7 cellular contexts compared by ENCODE assay signal in the genomic region with DNA sequence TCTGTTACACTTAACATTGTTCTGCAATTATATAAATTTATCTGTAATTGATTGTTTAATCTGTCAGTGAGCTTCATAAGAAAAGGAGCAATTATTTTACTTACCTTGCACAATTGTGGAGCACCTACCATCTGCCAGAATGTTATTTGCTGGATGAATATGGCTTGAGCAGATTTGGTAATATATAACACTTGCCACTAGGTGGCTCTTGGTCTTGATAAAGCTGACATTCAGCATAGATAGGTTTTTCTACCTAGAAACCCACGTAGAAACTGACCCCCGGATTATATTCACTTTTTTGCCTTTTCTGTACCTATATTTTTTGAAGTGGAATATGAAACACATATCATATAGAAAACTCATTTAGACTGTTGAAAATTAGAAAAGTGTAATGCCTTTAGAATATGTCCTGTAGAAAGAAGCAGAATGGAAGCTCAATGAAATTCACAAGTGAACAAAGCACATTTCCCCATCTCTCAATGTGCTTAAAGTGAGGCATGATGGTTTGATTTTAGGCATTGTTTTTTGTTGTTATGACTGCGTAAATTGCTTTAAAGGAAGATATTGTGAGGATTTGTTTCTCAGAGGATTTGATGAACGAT. TPM values are rescaled to one million over a fixed set of nuclear protein-coding genes. Genes with fewer than 3 reads are reported as not detected.
DNase-seq lines count a peak whose midpoint lies in the region; FAIRE-seq and TF ChIP-seq lines count a peak whose summit lies in the region.

No MANE protein-coding gene starts in this region.

- no peak overlapping the region for H2BK12ac ChIP-seq in H1 (ENCODE audit: low read depth, low read length)
- no peak overlapping the region for H2BK12ac ChIP-seq in mesenchymal stem cell (ENCODE audit: low read length in 2 of 2)

- no peak for TF ChIP-seq POLR2A in H1 (IDR thresholded peaks at IDR 0.05; ENCODE audit: control extremely low read depth in 1 of 2, low read depth in 2 of 2, low read length in 2 of 2)

- H2BK20ac ChIP-seq in H1 (ENCODE audit: low read length), result no peak overlapping the region

- H3K4me2 ChIP-seq in GM23248 (ENCODE audit: unreplicated experiment) (no peak overlapping the region), Loucy (ENCODE audit: low read depth, low read length, poor library complexity, severe bottlenecking) (peak overlapping the region; percentile 41), H1 (ENCODE audit: insufficient read depth in 1 of 2, low read depth in 2 of 2, low read length in 2 of 2) (peak overlapping the region; percentile 60 to 71; a peak in 3 of 4 replicates), mesenchymal stem cell (ENCODE audit: low read length, poor library complexity, severe bottlenecking) (no peak overlapping the region)

- peak; percentile 84 for TF ChIP-seq CTCF in Loucy (conservative IDR thresholded peaks at IDR 0.05; ENCODE audit: low read length)
- TF ChIP-seq CTCF in H1 (IDR thresholded peaks at IDR 0.05; ENCODE audit: control extremely low read depth in 1 of 3, insufficient read depth in 1 of 3, low read depth in 1 of 3, low read length in 3 of 3), result peak in 2 of 3 experiments; percentile 52 to 65; a peak in 2 of 4 replicates

- TF ChIP-seq RAD21 in H1 (IDR thresholded peaks at IDR 0.05 in 1 of 2, conservative IDR thresholded peaks at IDR 0.05 in 1 of 2; ENCODE audit: low read depth in 2 of 2, low read length in 2 of 2), result peak; percentile 60 to 67

- H3K27ac ChIP-seq in GM23248 (no peak overlapping the region), H1 (ENCODE audit: low read depth, low read length) (peak overlapping the region; percentile 12; the same call in 1 of the 2 replicates), mesenchymal stem cell (ENCODE audit: low read length, poor library complexity, severe bottlenecking) (no peak overlapping the region)

- H3K4ac ChIP-seq in H1 (replicated peaks; ENCODE audit: insufficient read length, low read depth, low read length) (no peak overlapping the region), mesenchymal stem cell (ENCODE audit: low read depth in 1 of 2, low read length in 2 of 2) (no peak overlapping the region)

- peaks cover 29% of the 10 kb centered on the region for H3F3A ChIP-seq in GM23248 (ENCODE audit: insufficient read depth)
- H3F3A ChIP-seq in Loucy (ENCODE audit: low read depth), result no peaks in the 10 kb centered on the region

- no peaks in the 10 kb centered on the region for H3K23me2 ChIP-seq in H1 (ENCODE audit: low read depth, low read length)

- POLR2A ChIA-PET in H1 (lab: Charles Lee; ENCODE audit: partially characterized antibody), result interaction anchor here (0.8 to 3.3 kb wide), 6 partner anchors 8 to 301 kb away, joined by 3 to 13 read pairs (median 6); no protein-coding TSS in a partner anchor

- H3K9ac ChIP-seq in GM23248 (no peak overlapping the region), Loucy (ENCODE audit: low read depth, low read length, poor library complexity, severe bottlenecking) (no peak overlapping the region), H1 (replicated peaks in 1 of 4; ENCODE audit: extremely low read depth in 1 of 4, low read depth in 3 of 4, low read length in 3 of 4) (no peak overlapping the region), mesenchymal stem cell (ENCODE audit: low read length) (peak overlapping the region; percentile 55)

- H3K79me1 ChIP-seq in H1 (ENCODE audit: low read depth, low read length) (peaks cover 2% of the 10 kb centered on the region), mesenchymal stem cell (replicated peaks; ENCODE audit: low read length, poor library complexity, severe bottlenecking) (peaks cover 5% of the 10 kb centered on the region)

- H3K18ac ChIP-seq in H1 (ENCODE audit: extremely low read depth, low read length), result no peak overlapping the region
- no peak overlapping the region for H3K18ac ChIP-seq in mesenchymal stem cell (ENCODE audit: low read depth in 1 of 2, low read length in 2 of 2)

- no peak overlapping the region for H2AK5ac ChIP-seq in H1 (ENCODE audit: low read depth, low read length)
- H2AK5ac ChIP-seq in mesenchymal stem cell (ENCODE audit: low read length, severe bottlenecking), result no peak overlapping the region

- H4K5ac ChIP-seq in H1 (ENCODE audit: insufficient read length, low read depth, low read length), result no peak overlapping the region

- H3K4me3 ChIP-seq in GM23248 (no peak overlapping the region), Loucy (ENCODE audit: low read length, poor library complexity, severe bottlenecking) (no peak overlapping the region), H1 (ENCODE audit: extremely low read depth in 1 of 4, insufficient read depth in 2 of 4, low read depth in 3 of 4, low read length in 4 of 4) (peak overlapping the region in 1 of 4 experiments; percentile 38; a peak in 1 of 8 replicates), mesenchymal stem cell (ENCODE audit: insufficient read depth in 1 of 2, low read depth in 1 of 2, low read length in 2 of 2) (peak overlapping the region in 1 of 2 experiments; percentile 48)

- CTCF ChIA-PET in H1 (lab: Charles Lee; ENCODE audit: partially characterized antibody), result interaction anchor here (0.7 to 5.6 kb wide), 54 partner anchors 10 to 605 kb away, joined by 3 to 66 read pairs (median 4); a partner anchor contains a TSS

- H3K56ac ChIP-seq in H1 (replicated peaks; ENCODE audit: insufficient read length, low read depth, low read length), result no peak overlapping the region

- H3K23ac ChIP-seq in H1 (ENCODE audit: insufficient read length), result no peak overlapping the region
- H3K23ac ChIP-seq in mesenchymal stem cell (ENCODE audit: low read length in 2 of 2), result no peak overlapping the region

- H3K36me3 ChIP-seq in GM23248 (ENCODE audit: low read depth) (no peaks in the 10 kb centered on the region), Loucy (ENCODE audit: insufficient read depth, low read length) (no peaks in the 10 kb centered on the region), H1 (ENCODE audit: control insufficient read depth in 2 of 4, insufficient read depth in 4 of 4, low read length in 3 of 4) (no peaks in the 10 kb centered on the region), mesenchymal stem cell (ENCODE audit: control insufficient read depth in 1 of 2, insufficient read depth in 2 of 2, low read depth in 1 of 2, low read length in 2 of 2) (peaks cover 0 to 25% of the 10 kb centered on the region in 2 experiments)

- H2BK120ac ChIP-seq in H1 (replicated peaks; ENCODE audit: low read depth, low read length) (no peak overlapping the region), mesenchymal stem cell (ENCODE audit: low read depth, low read length) (no peak overlapping the region)

- H4K8ac ChIP-seq in H1 (ENCODE audit: extremely low read depth, insufficient read depth, low read length) (no peak overlapping the region), mesenchymal stem cell (ENCODE audit: low read length) (no peak overlapping the region)

- H2AFZ ChIP-seq in GM23248, result no peak overlapping the region
- H2AFZ ChIP-seq in Loucy (ENCODE audit: low read length), result no peak overlapping the region
- no peak overlapping the region for H2AFZ ChIP-seq in H1 (ENCODE audit: low read length)
- H2AFZ ChIP-seq in mesenchymal stem cell (ENCODE audit: low read depth, low read length), result no peak overlapping the region

- no peak overlapping the region for H2BK15ac ChIP-seq in H1 (ENCODE audit: low read length)
- H2BK15ac ChIP-seq in mesenchymal stem cell (ENCODE audit: low read depth, poor library complexity, severe bottlenecking), result no peak overlapping the region

- TF ChIP-seq EP300 in H1 (IDR thresholded peaks at IDR 0.05; ENCODE audit: borderline replicate concordance in 1 of 2, low read depth in 2 of 2, low read length in 2 of 2), result no peak

- H4K91ac ChIP-seq in H1 (replicated peaks; ENCODE audit: insufficient read length, low read length) (no peak overlapping the region), mesenchymal stem cell (ENCODE audit: low read length) (no peak overlapping the region)

- H3K14ac ChIP-seq in H1 (ENCODE audit: insufficient read length) (no peak overlapping the region), mesenchymal stem cell (ENCODE audit: low read length in 2 of 2) (no peak overlapping the region)

- WGBS in GM23248 (ENCODE audit: low coverage in 1 of 2, low lambda C conversion rate in 2 of 2, missing lambda C conversion rate in 2 of 2), 2 experiments, result 48 to 50% methylated on average over 4 of the region's 4 CpGs
- 47 to 100% methylated on average over 2 to 4 of the region's 4 CpGs for WGBS in H1 (ENCODE audit: extremely low coverage in 1 of 2, insufficient coverage in 1 of 2, insufficient read length in 1 of 2, insufficient replicate concordance in 2 of 2, low coverage in 1 of 2, low lambda C conversion rate in 2 of 2, missing lambda C conversion rate in 1 of 2), 2 experiments
- WGBS in mesenchymal stem cell, result 88% methylated on average over 1 of the region's 4 CpGs

- H3K9me3 ChIP-seq in GM23248 (ENCODE audit: low read depth) (no peaks in the 10 kb centered on the region), Loucy (ENCODE audit: insufficient read depth, low read depth, low read length) (no peaks in the 10 kb centered on the region), H1 (ENCODE audit: insufficient read depth in 2 of 2, low read depth in 1 of 2, low read length in 1 of 2) (no peaks in the 10 kb centered on the region), mesenchymal stem cell (ENCODE audit: control insufficient read depth, low read length) (no peaks in the 10 kb centered on the region)

- peak; percentile 48 for FAIRE-seq in H1 (lab: Jason Lieb, UNC)

- in situ Hi-C loops in GM23248 (cut with MboI), result loop anchor here (10.0 kb wide), 1 partner anchor 75 kb away; no protein-coding TSS in a partner anchor

- H2BK5ac ChIP-seq in H1 (ENCODE audit: low read depth, low read length), result no peak overlapping the region; the same call in 1 of the 2 replicates
- H2BK5ac ChIP-seq in mesenchymal stem cell (ENCODE audit: low read depth, low read length, poor library complexity, severe bottlenecking), result no peak overlapping the region

- peaks cover 44% of the 10 kb centered on the region for H3K4me1 ChIP-seq in GM23248 (ENCODE audit: insufficient read depth)
- H3K4me1 ChIP-seq in Loucy (ENCODE audit: insufficient read depth, low read length, poor library complexity, severe bottlenecking), result peaks cover 26% of the 10 kb centered on the region
- peaks cover 7 to 15% (median 14%) of the 10 kb centered on the region in 4 experiments; a peak in 6 of 7 replicates for H3K4me1 ChIP-seq in H1 (replicated peaks in 1 of 4; ENCODE audit: control insufficient read depth in 3 of 4, insufficient read depth in 4 of 4, low read length in 3 of 4)
- peaks cover 9% of the 10 kb centered on the region for H3K4me1 ChIP-seq in mesenchymal stem cell (ENCODE audit: control insufficient read depth, insufficient read depth, low read depth, low read length)

- H3K27me3 ChIP-seq in GM23248 (replicated peaks; ENCODE audit: insufficient read depth) (no peaks in the 10 kb centered on the region), Loucy (ENCODE audit: insufficient read depth, low read length, poor library complexity, severe bottlenecking) (no peaks in the 10 kb centered on the region), H1 (replicated peaks in 1 of 4; ENCODE audit: control insufficient read depth in 3 of 4, extremely low read depth in 1 of 4, insufficient read depth in 3 of 4, low read length in 3 of 4) (no peaks in the 10 kb centered on the region), mesenchymal stem cell (ENCODE audit: control insufficient read depth in 1 of 2, insufficient read depth in 1 of 2, low read length in 2 of 2) (no peaks in the 10 kb centered on the region)

- H4K20me1 ChIP-seq in GM23248 (ENCODE audit: insufficient read depth), result peaks cover 26% of the 10 kb centered on the region
- peaks cover 86% of the 10 kb centered on the region for H4K20me1 ChIP-seq in Loucy (ENCODE audit: insufficient read depth, low read length, poor library complexity, severe bottlenecking)
- peaks cover 30 to 52% of the 10 kb centered on the region in 2 experiments for H4K20me1 ChIP-seq in H1 (replicated peaks in 1 of 2; ENCODE audit: control insufficient read depth in 1 of 2, insufficient read depth in 2 of 2, low read length in 2 of 2)

- H3K9me2 ChIP-seq in GM23248 (ENCODE audit: insufficient read depth) (no peaks in the 10 kb centered on the region), Loucy (replicated peaks; ENCODE audit: low read depth, low read length) (no peaks in the 10 kb centered on the region)

- DNase-seq in GM03348 (ENCODE audit: low spot score) (peak; percentile 44), GM23248 (peak; percentile 76), SIG-M5 (lab: John Stamatoyannopoulos, UW) (peak; percentile 11), H1 (ENCODE audit: low read depth in 1 of 2, low spot score in 2 of 2) (no peak), mesenchymal stem cell (peak; percentile 74)
- DNase-seq in activated CD8-positive, alpha-beta memory T cell treated with anti-CD3 and anti-CD28 coated beads, Interleukin-2, amount 50 U/mL, for 48 hours, result no peak

- H3K79me2 ChIP-seq in GM23248 (ENCODE audit: insufficient read depth) (peaks cover 93% of the 10 kb centered on the region), Loucy (ENCODE audit: insufficient read depth, low read length) (peaks cover 93% of the 10 kb centered on the region), H1 (ENCODE audit: control insufficient read depth in 1 of 2, insufficient read depth in 2 of 2, low read length in 2 of 2) (peaks cover 77 to 98% of the 10 kb centered on the region in 2 experiments)

RNA-seq across cellular contexts. Expression of a gene that starts 9.5 kb away (rescaled TPM):
- total RNA-seq in GM23248 (2014; rRNA removed; shearing (Covaris generic)), result 70.7 and 75.8 TPM in 2 replicates
- polyA plus RNA-seq in GM23248 (2016; fragmentation: Nextera tagmentation; extraction: Ambion mirVana), result 85.1 and 85.4 TPM in 2 replicates
- 202 and 217 TPM in 2 replicates for total RNA-seq in H1 (2021; fragmentation: NEBNext Ultra II Directional; extraction: Animal tissue kit (Norgen Biotek cat#: 25700))
- 58.2 and 65.5 TPM in 2 replicates for polyA plus RNA-seq in H1 (2011; rRNA removed)
- polyA plus RNA-seq in H1 (2011; cell fraction: cytosol; rRNA removed), result 80.3 TPM
- 94.0 TPM for polyA plus RNA-seq in H1 (2011; cell fraction: nucleus; rRNA removed)
- 73.6 to 109 TPM (median 89.5 TPM) in 4 replicates for polyA plus RNA-seq in H1 (2012, experiment 1 of 2)
- polyA plus RNA-seq in H1 (2012, experiment 2 of 2), result 7.1 TPM
- polyA plus RNA-seq in H1 (2013, experiment 1 of 2), result 140 TPM
- 139 TPM for polyA plus RNA-seq in H1 (2013, experiment 2 of 2)
- polyA minus RNA-seq in H1 (2011; rRNA and poly(A)+ RNA removed), result 109 and 131 TPM in 2 replicates
- polyA minus RNA-seq in H1 (2011; cell fraction: cytosol; rRNA and poly(A)+ RNA removed), result 86.8 TPM
- 208 TPM for polyA minus RNA-seq in H1 (2011; cell fraction: nucleus; rRNA and poly(A)+ RNA removed)
- polyA plus RNA-seq in mesenchymal stem cell (2013, experiment 1 of 2), result 55.7 TPM
- polyA plus RNA-seq in mesenchymal stem cell (2013, experiment 2 of 2), result 54.9 TPM

Comparison
In these comparisons a context has a peak if more than half of its experiments do, and no peak if none do; other contexts are left out.
1. DNase-seq: peak in GM03348 (single experiment), GM23248 (single experiment), SIG-M5 (single experiment) and mesenchymal stem cell (single experiment); none in H1 (0 of 2) and activated CD8-positive, alpha-beta memory T cell treated with anti-CD3 and anti-CD28 coated beads, Interleukin-2, amount 50 U/mL, for 48 hours (single experiment).
2. H3K4me2 ChIP-seq: peak in Loucy (single experiment) and H1 (2 of 2); none in GM23248 (single experiment) and mesenchymal stem cell (single experiment).